ENCODE assay signal across 8 cellular contexts in genomic region chr10:13271552-13272163, GRCh38. TPM values are rescaled to one million over a fixed set of nuclear protein-coding genes. Genes with fewer than 3 reads are reported as not detected.
DNase-seq lines count a peak whose midpoint lies in the region; ATAC-seq and TF ChIP-seq lines count a peak whose summit lies in the region.

No MANE protein-coding gene starts in this region.

- H3K4me1 ChIP-seq in naive thymus-derived CD4-positive, alpha-beta T cell (ENCODE audit: control insufficient read depth in 2 of 2, insufficient read depth in 2 of 2, low read length in 2 of 2): peaks cover 0 to 7% of the 10 kb centered on the region in 2 donors
- H3K4me1 ChIP-seq in thyroid gland: peaks cover 10 to 21% of the 10 kb centered on the region in 2 donors

- peak overlapping the region in 3 of 9 donors; percentile 39 to 45 (median 43) for H3K27ac Mint-ChIP-seq in naive thymus-derived CD4-positive, alpha-beta T cell

- H3K27me3 Mint-ChIP-seq in naive thymus-derived CD4-positive, alpha-beta T cell: no peaks in the 10 kb centered on the region

- WGBS in thyroid gland, 2 donors: 38 to 46% methylated on average over 12 to 13 of the region's 14 CpGs

- no peak for TF ChIP-seq POLR2A in thyroid gland (IDR thresholded peaks at IDR 0.05)

- peaks cover 0 to 3% (median 0%) of the 10 kb centered on the region in 5 donors for H3K36me3 Mint-ChIP-seq in naive thymus-derived CD4-positive, alpha-beta T cell

- H3K9me3 ChIP-seq in naive thymus-derived CD4-positive, alpha-beta T cell (ENCODE audit: control insufficient read depth in 2 of 3, low read length in 3 of 3): no peaks in the 10 kb centered on the region
- no peaks in the 10 kb centered on the region for H3K9me3 ChIP-seq in thyroid gland

- H3K27me3 ChIP-seq in naive thymus-derived CD4-positive, alpha-beta T cell (ENCODE audit: control insufficient read depth in 2 of 2, insufficient read depth in 2 of 2, low read length in 2 of 2): no peaks in the 10 kb centered on the region
- no peaks in the 10 kb centered on the region for H3K27me3 ChIP-seq in thyroid gland

- CTCF ChIA-PET in AG04449 (lab: Yijun Ruan, JAX): interaction anchor here (1.2 to 1.4 kb wide), 3 partner anchors 31 to 65 kb away, joined by 3 to 6 read pairs (median 3); no protein-coding TSS in a partner anchor
- CTCF ChIA-PET in naive thymus-derived CD4-positive, alpha-beta T cell (lab: Charles Lee): interaction anchor here (1.1 to 2.4 kb wide), 2 partner anchors 17 to 80 kb away, joined by 3 to 9 read pairs; no protein-coding TSS in a partner anchor

- DNase-seq in AG04449 (ENCODE audit: low read depth, low spot score): no peak
- DNase-seq in KBM-7: peak; percentile 63
- DNase-seq in activated CD4-positive, alpha-beta T cell treated with anti-CD3 and anti-CD28 coated beads for 48 hours: peak; percentile 62
- peak; percentile 39 for DNase-seq in effector CD8-positive, alpha-beta T cell (lab: John Stamatoyannopoulos, UW)
- peak; percentile 21 to 57 (median 47) for DNase-seq in naive thymus-derived CD4-positive, alpha-beta T cell
- peak; percentile 16 to 49 for DNase-seq in thyroid gland
- no peak for DNase-seq in foreskin melanocyte

- H3K4me1 Mint-ChIP-seq in naive thymus-derived CD4-positive, alpha-beta T cell: peaks cover 0 to 16% (median 6%) of the 10 kb centered on the region in 7 donors

- H3K36me3 ChIP-seq in naive thymus-derived CD4-positive, alpha-beta T cell (ENCODE audit: control insufficient read depth in 2 of 3, insufficient read depth in 3 of 3, low read length in 3 of 3): no peaks in the 10 kb centered on the region
- H3K36me3 ChIP-seq in thyroid gland: no peaks in the 10 kb centered on the region

- POLR2A ChIA-PET in AG04449 (lab: Yijun Ruan, JAX): no interaction called here
- POLR2A ChIA-PET in naive thymus-derived CD4-positive, alpha-beta T cell (lab: Charles Lee): interaction anchor here (0.6 to 1.8 kb wide), 2 partner anchors 28 to 172 kb away, joined by 3 to 5 read pairs; partner anchors contain the start of gene PHYH

- in situ Hi-C loops in KBM-7 (cut with MboI; ENCODE audit: low pct_unique_long_range_greater_than_20kb, low sequenced_read_pairs): no loop called here

- no peak overlapping the region for H3K4me3 Mint-ChIP-seq in naive thymus-derived CD4-positive, alpha-beta T cell

- intact Hi-C loops in naive thymus-derived CD4-positive, alpha-beta T cell (cut with micrococcal nuclease): loop anchor here (1.0 kb wide), 2 partner anchors 31 to 80 kb away; no protein-coding TSS in a partner anchor
- intact Hi-C loops in thyroid gland (cut with DNase I): no loop called here

- no peaks in the 10 kb centered on the region for H3K9me3 Mint-ChIP-seq in naive thymus-derived CD4-positive, alpha-beta T cell

- peak overlapping the region; percentile 23 for H3K4me3 ChIP-seq in AG04449 (ENCODE audit: low read depth, low read length)
- no peak overlapping the region for H3K4me3 ChIP-seq in naive thymus-derived CD4-positive, alpha-beta T cell (ENCODE audit: low read length)
- no peak overlapping the region for H3K4me3 ChIP-seq in thyroid gland (replicated peaks in 1 of 3)

- H3K27ac ChIP-seq in naive thymus-derived CD4-positive, alpha-beta T cell (ENCODE audit: low read depth, low read length): no peak overlapping the region
- H3K27ac ChIP-seq in thyroid gland: peak overlapping the region in 1 of 3 donors; percentile 8

- TF ChIP-seq CTCF in AG04449 (IDR thresholded peaks at IDR 0.05; ENCODE audit: insufficient read depth, low read length, missing control alignments) (peak; percentile 44), thyroid gland (IDR thresholded peaks at IDR 0.05) (peak in 3 of 6 experiments; percentile 17 to 40 (median 31))

- peak; percentile 78 for ATAC-seq in GM18520 (IDR thresholded peaks at IDR 0.05; ENCODE audit: unreplicated experiment)
- peak; percentile 77 for ATAC-seq in naive thymus-derived CD4-positive, alpha-beta T cell

RNA-seq across cellular contexts. Expression of gene PHYH, which starts 28.2 kb away (rescaled TPM):
- total RNA-seq in naive thymus-derived CD4-positive, alpha-beta T cell: 10 to 100 TPM; 11.2 to 17.7 (median 13.2) TPM
- polyA plus RNA-seq in naive thymus-derived CD4-positive, alpha-beta T cell: 10 to 100 TPM; 14.6 to 19.9 TPM
- total RNA-seq in thyroid gland: 10 to 100 TPM; 48.5 to 86.8 (median 71.4) TPM

RNA-seq across cellular contexts. Expression of gene UCMA, which starts 37.5 kb away (rescaled TPM):
- not detected for total RNA-seq in naive thymus-derived CD4-positive, alpha-beta T cell
- polyA plus RNA-seq in naive thymus-derived CD4-positive, alpha-beta T cell: not detected
- not detected for total RNA-seq in thyroid gland

Comparison
In these comparisons a context has a peak if more than half of its experiments do, and no peak if none do; other contexts are left out.
1. DNase-seq: peak in KBM-7 (single experiment), activated CD4-positive, alpha-beta T cell treated with anti-CD3 and anti-CD28 coated beads for 48 hours (single experiment), effector CD8-positive, alpha-beta T cell (single experiment), naive thymus-derived CD4-positive, alpha-beta T cell (9 of 9) and thyroid gland (2 of 2); none in AG04449 (single experiment) and foreskin melanocyte (single experiment).